In genomic region chr17:59151591-59151990, GRCh38 we compare ENCODE assay signal across 14 cellular contexts. TPM values are rescaled to one million over a fixed set of nuclear protein-coding genes. Genes with fewer than 3 reads are reported as not detected.
DNase-seq lines count a peak whose midpoint lies in the region; ATAC-seq, FAIRE-seq and TF ChIP-seq lines count a peak whose summit lies in the region.
"Had no signal": no experiment of that assay in that cellular context is flagged by ENCODE, and none has a peak within 500 bp of the region (broad histone marks: within the 10 kb centered on the region; RNA-seq: fewer than 3 reads in every experiment).

No MANE protein-coding gene starts in this region.

- H3K79me2 ChIP-seq in HepG2 (ENCODE audit: insufficient read depth, low read length) (peaks cover 89% of the 10 kb centered on the region), SK-N-SH (ENCODE audit: insufficient read depth) (peaks cover 86% of the 10 kb centered on the region)

- intact Hi-C loops in HepG2 (cut with micrococcal nuclease; ENCODE audit: unreplicated experiment): no loop called here
- intact Hi-C loops in right lobe of liver (cut with DNase I): no loop called here

- H3F3A ChIP-seq in SK-N-SH (replicated peaks; ENCODE audit: insufficient read depth): peaks cover 46% of the 10 kb centered on the region

- H4K20me1 ChIP-seq in HepG2 (ENCODE audit: insufficient read depth, low read length) (no peaks in the 10 kb centered on the region; the same call in 1 of the 2 replicates), SK-N-SH (ENCODE audit: insufficient read depth) (no peaks in the 10 kb centered on the region)

- TF ChIP-seq CTCF in HepG2 (CRISPR knock-in tag; IDR thresholded peaks at IDR 0.05) (no peak), right lobe of liver (IDR thresholded peaks at IDR 0.05) (no peak), SK-N-SH (IDR thresholded peaks at IDR 0.05) (no peak)

- CTCF ChIA-PET in HepG2 (lab: Yijun Ruan, JAX; ENCODE audit: low intra/inter-chr PET ratio, low total read pairs) (no interaction called here), SK-N-SH (lab: Yijun Ruan, JAX) (interaction anchor here (1.0 to 1.9 kb wide), 5 partner anchors 9 to 59 kb away, joined by 3 to 9 read pairs (median 4); no protein-coding TSS in a partner anchor)

- H3K4me2 ChIP-seq in HepG2 (ENCODE audit: low read depth, low read length): peak overlapping the region; percentile 79
- peak overlapping the region; percentile 89 for H3K4me2 ChIP-seq in SK-N-SH

- no peaks in the 10 kb centered on the region for H3K9me2 ChIP-seq in SK-N-SH

- ATAC-seq in HepG2 (no peak), right lobe of liver (no peak), GM18909 (IDR thresholded peaks at IDR 0.05; ENCODE audit: poor library complexity, unreplicated experiment) (no peak)
- ATAC-seq: activated CD4-positive, CD25-positive, alpha-beta regulatory T cell treated with anti-CD3 and anti-CD28 coated beads, Interleukin-2, amount 50 U/mL, for 24 hours; left lung had no signal

- DNase-seq in HepG2 (ENCODE audit: low spot score) (no peak), right lobe of liver (no peak), SK-N-SH (no peak), fibroblast of gingiva (ENCODE audit: low read depth) (peak; percentile 22), superior temporal gyrus (ENCODE audit: extremely low spot score) (peak; percentile 10), A172 (ENCODE audit: low spot score) (no peak), NCI-H187 (lab: John Stamatoyannopoulos, UW) (no peak)
- DNase-seq: aorta, left lung, NCI-H187 treated with DMSO at 0.1 percent for 48 hours had no signal

- H3K9ac ChIP-seq in HepG2 (ENCODE audit: insufficient read depth, low read depth, low read length) (peak overlapping the region; percentile 90; the same call in 1 of the 2 replicates), SK-N-SH (peak overlapping the region; percentile 87)

- peak overlapping the region; percentile 11 for H3K27ac ChIP-seq in HepG2 (ENCODE audit: extremely low read length, insufficient read depth, low read length)
- no peak overlapping the region for H3K27ac ChIP-seq in right lobe of liver
- H3K27ac ChIP-seq in SK-N-SH (ENCODE audit: low read depth in 2 of 2, low read length in 1 of 2): peak overlapping the region; percentile 11 to 85
- H3K27ac ChIP-seq: prostate gland had no signal

- FAIRE-seq in HepG2 (lab: Jason Lieb, UNC): no peak
- FAIRE-seq: D721Med had no signal

- H3K4me1 ChIP-seq in HepG2 (ENCODE audit: insufficient read depth, low read length) (peaks cover 46% of the 10 kb centered on the region), right lobe of liver (peaks cover 0 to 7% (median 2%) of the 10 kb centered on the region in 4 donors), SK-N-SH (ENCODE audit: control insufficient read depth in 1 of 2, insufficient read depth in 2 of 2, low read depth in 1 of 2, low read length in 1 of 2) (peaks cover 12 to 19% of the 10 kb centered on the region in 2 experiments; a peak in 3 of 4 replicates)
- H3K4me1 ChIP-seq: prostate gland had no signal

- POLR2A ChIA-PET in HepG2 (lab: Yijun Ruan, JAX): interaction anchor here (0.9 kb wide), 1 partner anchor 45 kb away, joined by 4 read pairs; the partner anchor contains the start of gene TRIM37
- POLR2A ChIA-PET in SK-N-SH (lab: Yijun Ruan, JAX): no interaction called here

- no peak for TF ChIP-seq EP300 in HepG2 (IDR thresholded peaks at IDR 0.05; ENCODE audit: low read depth in 2 of 2, low read length in 2 of 2)
- no peak for TF ChIP-seq EP300 in HepG2 (CRISPR knock-in tag; IDR thresholded peaks at IDR 0.05; ENCODE audit: borderline replicate concordance)
- TF ChIP-seq EP300 in SK-N-SH (IDR thresholded peaks at IDR 0.05; ENCODE audit: borderline replicate concordance in 1 of 2, low read depth in 1 of 2, low read length in 1 of 2): no peak

- H3K27me3 ChIP-seq in HepG2 (ENCODE audit: control insufficient read depth in 1 of 2, insufficient read depth in 2 of 2, low read length in 2 of 2): no peaks in the 10 kb centered on the region; a peak in 1 of 5 replicates
- no peaks in the 10 kb centered on the region for H3K27me3 ChIP-seq in right lobe of liver
- no peaks in the 10 kb centered on the region for H3K27me3 ChIP-seq in SK-N-SH (ENCODE audit: insufficient read depth)
- H3K27me3 ChIP-seq: left lung had no signal

- H2AFZ ChIP-seq in HepG2 (ENCODE audit: low read length): no peak overlapping the region
- H2AFZ ChIP-seq in SK-N-SH (ENCODE audit: low read depth): peak overlapping the region; percentile 76

- TF ChIP-seq RAD21 in HepG2 (CRISPR knock-in tag; IDR thresholded peaks at IDR 0.05) (no peak), SK-N-SH (IDR thresholded peaks at IDR 0.05; ENCODE audit: low read length) (no peak)

- H3K9me3 ChIP-seq in HepG2 (ENCODE audit: low read length) (no peaks in the 10 kb centered on the region), right lobe of liver (no peaks in the 10 kb centered on the region), SK-N-SH (no peaks in the 10 kb centered on the region)
- H3K9me3 ChIP-seq: left lung, prostate gland had no signal

- in situ Hi-C loops in HepG2 (cut with HindIII; ENCODE audit: extremely low pct_ligation_motif_present, low pct_unique_long_range_greater_than_20kb): no loop called here

- H3K36me3 ChIP-seq in HepG2 (replicated peaks in 1 of 2; ENCODE audit: control insufficient read depth in 1 of 2, insufficient read depth in 2 of 2, low read length in 2 of 2): peaks cover 0 to 5% of the 10 kb centered on the region in 2 experiments; a peak in 1 of 5 replicates
- no peaks in the 10 kb centered on the region for H3K36me3 ChIP-seq in right lobe of liver
- H3K36me3 ChIP-seq in SK-N-SH (replicated peaks in 1 of 2; ENCODE audit: control insufficient read depth in 1 of 2, insufficient read depth in 2 of 2, low read length in 1 of 2): peaks cover 0 to 1% of the 10 kb centered on the region in 2 experiments
- H3K36me3 ChIP-seq: left lung, prostate gland had no signal

- TF ChIP-seq POLR2A in HepG2 (IDR thresholded peaks at IDR 0.05; ENCODE audit: insufficient read depth in 1 of 2, low read depth in 2 of 2, low read length in 2 of 2): no peak
- no peak for TF ChIP-seq POLR2A in right lobe of liver (IDR thresholded peaks at IDR 0.05)

- H3K4me3 ChIP-seq in HepG2 (replicated peaks in 1 of 3; ENCODE audit: insufficient read depth in 1 of 3, low read depth in 2 of 3, low read length in 3 of 3) (peak overlapping the region in 2 of 3 experiments; percentile 6 to 29; a peak in 1 of 6 replicates), right lobe of liver (no peak overlapping the region), SK-N-SH (ENCODE audit: low read depth in 2 of 2, low read length in 1 of 2) (peak overlapping the region; percentile 9 to 81; a peak in 3 of 4 replicates)
- H3K4me3 ChIP-seq: left lung, prostate gland had no signal

- no TSS peak for BruUV-seq in HepG2 (replicated peaks; lab: Mats Ljungman, UMichigan)

- WGBS in HepG2 (ENCODE audit: low lambda C conversion rate): 94% methylated on average over 1 of the region's 1 CpG
- WGBS in right lobe of liver (ENCODE audit: insufficient coverage, low coverage, low lambda C conversion rate, missing lambda C conversion rate): 79% methylated on average over 1 of the region's 1 CpG
- WGBS in SK-N-SH (ENCODE audit: low lambda C conversion rate): 85% methylated on average over 1 of the region's 1 CpG

RNA-seq across cellular contexts. Expression of gene SKA2, which starts 3.4 kb away (rescaled TPM):
- total RNA-seq in HepG2 (2016; rRNA removed; fragmentation: Illumina TruSeq; extraction: Trizol) (91.8 and 148 TPM in 2 replicates), right lobe of liver (10 to 100 TPM; 12.2 to 23.1 (median 13.5) TPM)
- 47.5 and 49.5 TPM in 2 replicates for total RNA-seq in HepG2 (2016; cell fraction: cytosol; rRNA removed; fragmentation: Illumina TruSeq; extraction: Trizol; ENCODE audit: low read depth)
- 89.8 and 139 TPM in 2 replicates for total RNA-seq in HepG2 (2016; cell fraction: insoluble cytoplasmic fraction; rRNA removed; fragmentation: Illumina TruSeq; extraction: Trizol)
- total RNA-seq in HepG2 (2016; cell fraction: membrane; rRNA removed; fragmentation: Illumina TruSeq; extraction: Trizol): 81.2 and 89.4 TPM in 2 replicates
- 28.6 and 29.7 TPM in 2 replicates for total RNA-seq in HepG2 (2016; cell fraction: nucleus; rRNA removed; fragmentation: Illumina TruSeq; extraction: Trizol)
- polyA plus RNA-seq in HepG2 (2011; rRNA removed) (13.4 and 18.6 TPM in 2 replicates), SK-N-SH (2012; rRNA removed) (12.8 and 14.4 TPM in 2 replicates)
- polyA plus RNA-seq in HepG2 (2011; cell fraction: cytosol; rRNA removed): 15.1 and 24.3 TPM in 2 replicates
- 2.0 and 33.2 TPM in 2 replicates for polyA plus RNA-seq in HepG2 (2011; cell fraction: nucleus; rRNA removed)
- polyA plus RNA-seq in HepG2 (2012): 55.5 and 76.1 TPM in 2 replicates
- polyA plus RNA-seq in HepG2 (2016; cell fraction: cytosol; fragmentation: Illumina TruSeq; extraction: Trizol; ENCODE audit: low read depth): 72.1 and 80.1 TPM in 2 replicates
- 160 and 181 TPM in 2 replicates for polyA plus RNA-seq in HepG2 (2016; cell fraction: insoluble cytoplasmic fraction; fragmentation: Illumina TruSeq; extraction: Trizol; ENCODE audit: low read depth)
- polyA plus RNA-seq in HepG2 (2016; cell fraction: membrane; fragmentation: Illumina TruSeq; extraction: Trizol; ENCODE audit: low read depth): 88.8 and 95.8 TPM in 2 replicates
- polyA plus RNA-seq in HepG2 (2016; cell fraction: nucleus; fragmentation: Illumina TruSeq; extraction: Trizol; ENCODE audit: insufficient read depth, low read depth): 57.5 and 58.6 TPM in 2 replicates
- 9.6 and 20.6 TPM in 2 replicates for polyA minus RNA-seq in HepG2 (2011; rRNA and poly(A)+ RNA removed; ENCODE audit: low replicate concordance)
- polyA minus RNA-seq in HepG2 (2011; cell fraction: cytosol; rRNA and poly(A)+ RNA removed): 12.0 and 15.6 TPM in 2 replicates
- polyA minus RNA-seq in HepG2 (2011; cell fraction: nucleus; rRNA and poly(A)+ RNA removed): 21.4 and 37.5 TPM in 2 replicates
- polyA plus RNA-seq in SK-N-SH (2012; cell fraction: cytosol; rRNA removed): 22.5 and 31.0 TPM in 2 replicates
- polyA plus RNA-seq in SK-N-SH (2012; cell fraction: nucleus; rRNA removed): 1.7 and 2.4 TPM in 2 replicates
- 223 and 313 TPM in 2 replicates for total RNA-seq in A172 (2014; rRNA removed; shearing (Covaris generic))

RNA-seq across cellular contexts. Expression of gene PRR11, which starts 4.0 kb away (rescaled TPM):
- total RNA-seq in HepG2 (2016; rRNA removed; fragmentation: Illumina TruSeq; extraction: Trizol): 39.2 and 50.4 TPM in 2 replicates
- total RNA-seq in HepG2 (2016; cell fraction: cytosol; rRNA removed; fragmentation: Illumina TruSeq; extraction: Trizol; ENCODE audit: low read depth): 8.1 and 9.8 TPM in 2 replicates
- 36.7 and 48.3 TPM in 2 replicates for total RNA-seq in HepG2 (2016; cell fraction: insoluble cytoplasmic fraction; rRNA removed; fragmentation: Illumina TruSeq; extraction: Trizol)
- 37.2 and 37.8 TPM in 2 replicates for total RNA-seq in HepG2 (2016; cell fraction: membrane; rRNA removed; fragmentation: Illumina TruSeq; extraction: Trizol)
- 20.5 and 25.8 TPM in 2 replicates for total RNA-seq in HepG2 (2016; cell fraction: nucleus; rRNA removed; fragmentation: Illumina TruSeq; extraction: Trizol)
- polyA plus RNA-seq in HepG2 (2011; rRNA removed): 21.8 and 35.7 TPM in 2 replicates
- 24.4 and 31.4 TPM in 2 replicates for polyA plus RNA-seq in HepG2 (2011; cell fraction: cytosol; rRNA removed)
- 3.7 and 3.9 TPM in 2 replicates for polyA plus RNA-seq in HepG2 (2011; cell fraction: nucleus; rRNA removed)
- polyA plus RNA-seq in HepG2 (2012): 11.8 and 35.0 TPM in 2 replicates
- polyA plus RNA-seq in HepG2 (2016; cell fraction: cytosol; fragmentation: Illumina TruSeq; extraction: Trizol; ENCODE audit: low read depth): 7.7 and 9.4 TPM in 2 replicates
- 61.7 and 63.3 TPM in 2 replicates for polyA plus RNA-seq in HepG2 (2016; cell fraction: insoluble cytoplasmic fraction; fragmentation: Illumina TruSeq; extraction: Trizol; ENCODE audit: low read depth)
- 26.8 and 32.7 TPM in 2 replicates for polyA plus RNA-seq in HepG2 (2016; cell fraction: membrane; fragmentation: Illumina TruSeq; extraction: Trizol; ENCODE audit: low read depth)
- 27.9 and 29.0 TPM in 2 replicates for polyA plus RNA-seq in HepG2 (2016; cell fraction: nucleus; fragmentation: Illumina TruSeq; extraction: Trizol; ENCODE audit: insufficient read depth, low read depth)
- polyA minus RNA-seq in HepG2 (2011; rRNA and poly(A)+ RNA removed; ENCODE audit: low replicate concordance): 34.0 and 79.7 TPM in 2 replicates
- 27.9 and 32.0 TPM in 2 replicates for polyA minus RNA-seq in HepG2 (2011; cell fraction: cytosol; rRNA and poly(A)+ RNA removed)
- polyA minus RNA-seq in HepG2 (2011; cell fraction: nucleus; rRNA and poly(A)+ RNA removed): 12.3 and 23.4 TPM in 2 replicates
- total RNA-seq in right lobe of liver: 1 to 10 TPM in 1 of 6 experiments, under 1 TPM in 5; 0.49 to 1.9 (median 0.54) TPM
- 25.8 and 28.4 TPM in 2 replicates for polyA plus RNA-seq in SK-N-SH (2012; rRNA removed)
- polyA plus RNA-seq in SK-N-SH (2012; cell fraction: cytosol; rRNA removed): 27.2 and 29.5 TPM in 2 replicates
- 4.8 and 6.3 TPM in 2 replicates for polyA plus RNA-seq in SK-N-SH (2012; cell fraction: nucleus; rRNA removed)
- total RNA-seq in A172 (2014; rRNA removed; shearing (Covaris generic)): 29.4 and 32.5 TPM in 2 replicates

RNA-seq across cellular contexts. Expression of gene TRIM37, which starts 44.9 kb away (rescaled TPM):
- total RNA-seq in HepG2 (2016; rRNA removed; fragmentation: Illumina TruSeq; extraction: Trizol) (39.1 and 48.1 TPM in 2 replicates), right lobe of liver (10 to 100 TPM in 1 of 6 experiments, 1 to 10 TPM in 5; 7.2 to 11.0 (median 9.0) TPM)
- 12.1 and 14.0 TPM in 2 replicates for total RNA-seq in HepG2 (2016; cell fraction: cytosol; rRNA removed; fragmentation: Illumina TruSeq; extraction: Trizol; ENCODE audit: low read depth)
- 39.2 and 51.8 TPM in 2 replicates for total RNA-seq in HepG2 (2016; cell fraction: insoluble cytoplasmic fraction; rRNA removed; fragmentation: Illumina TruSeq; extraction: Trizol)
- 27.1 and 27.4 TPM in 2 replicates for total RNA-seq in HepG2 (2016; cell fraction: membrane; rRNA removed; fragmentation: Illumina TruSeq; extraction: Trizol)
- 30.4 and 38.6 TPM in 2 replicates for total RNA-seq in HepG2 (2016; cell fraction: nucleus; rRNA removed; fragmentation: Illumina TruSeq; extraction: Trizol)
- polyA plus RNA-seq in HepG2 (2011; rRNA removed) (10.1 and 12.4 TPM in 2 replicates), SK-N-SH (2012; rRNA removed) (20.5 and 28.5 TPM in 2 replicates)
- 5.2 and 7.4 TPM in 2 replicates for polyA plus RNA-seq in HepG2 (2011; cell fraction: cytosol; rRNA removed)
- polyA plus RNA-seq in HepG2 (2011; cell fraction: nucleus; rRNA removed): 7.8 and 8.1 TPM in 2 replicates
- polyA plus RNA-seq in HepG2 (2012): 10.9 and 11.7 TPM in 2 replicates
- polyA plus RNA-seq in HepG2 (2016; cell fraction: cytosol; fragmentation: Illumina TruSeq; extraction: Trizol; ENCODE audit: low read depth): 3.1 and 3.7 TPM in 2 replicates
- 32.9 and 34.8 TPM in 2 replicates for polyA plus RNA-seq in HepG2 (2016; cell fraction: insoluble cytoplasmic fraction; fragmentation: Illumina TruSeq; extraction: Trizol; ENCODE audit: low read depth)
- 10.8 and 11.4 TPM in 2 replicates for polyA plus RNA-seq in HepG2 (2016; cell fraction: membrane; fragmentation: Illumina TruSeq; extraction: Trizol; ENCODE audit: low read depth)
- polyA plus RNA-seq in HepG2 (2016; cell fraction: nucleus; fragmentation: Illumina TruSeq; extraction: Trizol; ENCODE audit: insufficient read depth, low read depth): 30.6 and 31.5 TPM in 2 replicates
- 42.6 and 98.7 TPM in 2 replicates for polyA minus RNA-seq in HepG2 (2011; rRNA and poly(A)+ RNA removed; ENCODE audit: low replicate concordance)
- polyA minus RNA-seq in HepG2 (2011; cell fraction: cytosol; rRNA and poly(A)+ RNA removed): 9.7 and 11.4 TPM in 2 replicates
- polyA minus RNA-seq in HepG2 (2011; cell fraction: nucleus; rRNA and poly(A)+ RNA removed): 44.3 and 55.3 TPM in 2 replicates
- 29.0 and 32.8 TPM in 2 replicates for polyA plus RNA-seq in SK-N-SH (2012; cell fraction: cytosol; rRNA removed)
- polyA plus RNA-seq in SK-N-SH (2012; cell fraction: nucleus; rRNA removed): 18.1 and 34.0 TPM in 2 replicates
- total RNA-seq in A172 (2014; rRNA removed; shearing (Covaris generic)): 63.4 and 68.8 TPM in 2 replicates

RNA-seq across cellular contexts. Expression of gene SMG8, which starts 58.2 kb away (rescaled TPM):
- 28.9 and 31.9 TPM in 2 replicates for total RNA-seq in HepG2 (2016; rRNA removed; fragmentation: Illumina TruSeq; extraction: Trizol)
- total RNA-seq in HepG2 (2016; cell fraction: cytosol; rRNA removed; fragmentation: Illumina TruSeq; extraction: Trizol; ENCODE audit: low read depth): 1.8 and 2.7 TPM in 2 replicates
- total RNA-seq in HepG2 (2016; cell fraction: insoluble cytoplasmic fraction; rRNA removed; fragmentation: Illumina TruSeq; extraction: Trizol): 30.2 and 30.8 TPM in 2 replicates
- total RNA-seq in HepG2 (2016; cell fraction: membrane; rRNA removed; fragmentation: Illumina TruSeq; extraction: Trizol): 6.8 and 8.0 TPM in 2 replicates
- total RNA-seq in HepG2 (2016; cell fraction: nucleus; rRNA removed; fragmentation: Illumina TruSeq; extraction: Trizol): 25.1 and 31.4 TPM in 2 replicates
- 16.2 and 18.4 TPM in 2 replicates for polyA plus RNA-seq in HepG2 (2011; rRNA removed)
- 11.0 and 15.5 TPM in 2 replicates for polyA plus RNA-seq in HepG2 (2011; cell fraction: cytosol; rRNA removed)
- 7.4 and 9.4 TPM in 2 replicates for polyA plus RNA-seq in HepG2 (2011; cell fraction: nucleus; rRNA removed)
- 12.1 and 13.2 TPM in 2 replicates for polyA plus RNA-seq in HepG2 (2012)
- polyA plus RNA-seq in HepG2 (2016; cell fraction: cytosol; fragmentation: Illumina TruSeq; extraction: Trizol; ENCODE audit: low read depth): 0.93 and 1.0 TPM in 2 replicates
- 17.3 and 18.7 TPM in 2 replicates for polyA plus RNA-seq in HepG2 (2016; cell fraction: insoluble cytoplasmic fraction; fragmentation: Illumina TruSeq; extraction: Trizol; ENCODE audit: low read depth)
- polyA plus RNA-seq in HepG2 (2016; cell fraction: membrane; fragmentation: Illumina TruSeq; extraction: Trizol; ENCODE audit: low read depth): 1.6 and 1.7 TPM in 2 replicates
- polyA plus RNA-seq in HepG2 (2016; cell fraction: nucleus; fragmentation: Illumina TruSeq; extraction: Trizol; ENCODE audit: insufficient read depth, low read depth): 20.7 and 22.6 TPM in 2 replicates
- 26.3 and 29.4 TPM in 2 replicates for polyA minus RNA-seq in HepG2 (2011; rRNA and poly(A)+ RNA removed; ENCODE audit: low replicate concordance)
- polyA minus RNA-seq in HepG2 (2011; cell fraction: cytosol; rRNA and poly(A)+ RNA removed): 14.2 and 18.4 TPM in 2 replicates
- 19.1 and 29.5 TPM in 2 replicates for polyA minus RNA-seq in HepG2 (2011; cell fraction: nucleus; rRNA and poly(A)+ RNA removed)
- 1 to 10 TPM; 5.3 to 7.9 (median 7.3) TPM for total RNA-seq in right lobe of liver
- 11.2 and 15.8 TPM in 2 replicates for polyA plus RNA-seq in SK-N-SH (2012; rRNA removed)
- 10.5 and 14.4 TPM in 2 replicates for polyA plus RNA-seq in SK-N-SH (2012; cell fraction: cytosol; rRNA removed)
- polyA plus RNA-seq in SK-N-SH (2012; cell fraction: nucleus; rRNA removed): 5.9 and 10.6 TPM in 2 replicates
- 27.6 and 31.5 TPM in 2 replicates for total RNA-seq in A172 (2014; rRNA removed; shearing (Covaris generic))

Comparison
In these comparisons a context has a peak if more than half of its experiments do, and no peak if none do; other contexts are left out.
1. H3K27ac ChIP-seq: peak in HepG2 (single experiment) and SK-N-SH (2 of 2); none in right lobe of liver (0 of 3).
2. H3K4me3 ChIP-seq: peak in HepG2 (2 of 3) and SK-N-SH (2 of 2); none in right lobe of liver (0 of 3).
3. DNase-seq: peak in fibroblast of gingiva (single experiment) and superior temporal gyrus (single experiment); none in HepG2 (single experiment), right lobe of liver (0 of 3), SK-N-SH (single experiment), A172 (single experiment) and NCI-H187 (0 of 2).